In genomic region chr1:200380589-200381021, GRCh38 we compare ENCODE assay signal across 3 cellular contexts.
A peak's percentile ranks its signal among the peaks of the same experiment; 100 is the strongest.
TF ChIP-seq lines count a peak whose summit lies in the region.

No MANE protein-coding gene starts in this region.

TF ChIP-seq in SK-N-SH, 30 proteins besides CTCF, POLR2A, EP300 and RAD21 (continued from another document and continues in another):
- no peak for TF ChIP-seq REST (IDR thresholded peaks at IDR 0.05; ENCODE audit: low read depth, low read length)
- no peak for TF ChIP-seq USF1 (IDR thresholded peaks at IDR 0.05; ENCODE audit: borderline replicate concordance, low read depth)
- TF ChIP-seq FOXJ3 (CRISPR knock-in tag; IDR thresholded peaks at IDR 0.05) = no peak
- TF ChIP-seq RCOR1 (IDR thresholded peaks at IDR 0.05; ENCODE audit: low read length) = no peak
- no peak for TF ChIP-seq GATA2 (CRISPR knock-in tag; IDR thresholded peaks at IDR 0.05)
- TF ChIP-seq MEF2A (IDR thresholded peaks at IDR 0.05; ENCODE audit: borderline replicate concordance, low read depth) = no peak
- TF ChIP-seq MAX (IDR thresholded peaks at IDR 0.05; ENCODE audit: low read depth) = no peak
- TF ChIP-seq MXI1 (IDR thresholded peaks at IDR 0.05; ENCODE audit: low read depth, low read length) = no peak
- TF ChIP-seq TAF1 (IDR thresholded peaks at IDR 0.05; ENCODE audit: borderline replicate concordance, low read depth, low read length) = no peak
- no peak for TF ChIP-seq NRF1 (IDR thresholded peaks at IDR 0.05; ENCODE audit: low read depth, low read length)
- TF ChIP-seq FOXM1 (IDR thresholded peaks at IDR 0.05; ENCODE audit: low read depth) = no peak
- no peak for TF ChIP-seq SMC3 (IDR thresholded peaks at IDR 0.05; ENCODE audit: low read depth, low read length)
- TF ChIP-seq ELF1 (IDR thresholded peaks at IDR 0.05) = no peak
- no peak for TF ChIP-seq TCF12 (IDR thresholded peaks at IDR 0.05)
- TF ChIP-seq EZH2phosphoT487 (IDR thresholded peaks at IDR 0.05; ENCODE audit: borderline replicate concordance, low read depth) = no peak
- TF ChIP-seq GABPA (IDR thresholded peaks at IDR 0.05; ENCODE audit: low read depth) = no peak

TF ChIP-seq in SK-N-SH treated with all-trans-retinoic acid at 6 μM for 48 hours, 23 proteins besides CTCF, POLR2A, EP300 and RAD21 (continued from another document):
- TF ChIP-seq RARB (CRISPR knock-in tag; IDR thresholded peaks at IDR 0.05) (no peak), ISL1 (CRISPR knock-in tag; IDR thresholded peaks at IDR 0.05) (no peak), TSHZ2 (CRISPR knock-in tag; IDR thresholded peaks at IDR 0.05) (no peak), ZNF70 (CRISPR knock-in tag; IDR thresholded peaks at IDR 0.05) (no peak)

TF ChIP-seq in HepG2, 621 proteins besides CTCF, POLR2A, EP300 and RAD21 (continued from another document and continues in another):
- TF ChIP-seq PBX3 (CRISPR knock-in tag; IDR thresholded peaks at IDR 0.05; ENCODE audit: borderline replicate concordance) (0 out of 2 replicates have a peak, but pooled peaks have one; percentile 42), ZNF431 (CRISPR knock-in tag; IDR thresholded peaks at IDR 0.05; ENCODE audit: borderline replicate concordance, low read depth) (no peak; the same call in 1 of the 2 replicates), IRF9 (CRISPR knock-in tag; IDR thresholded peaks at IDR 0.05; ENCODE audit: borderline replicate concordance) (no peak), ZNF292 (CRISPR knock-in tag; IDR thresholded peaks at IDR 0.05; ENCODE audit: borderline replicate concordance, low read depth) (no peak), PITX1 (CRISPR knock-in tag; IDR thresholded peaks at IDR 0.05) (no peak), FOXP4 (CRISPR knock-in tag; IDR thresholded peaks at IDR 0.05) (peak; percentile 79), ZNF17 (CRISPR knock-in tag; IDR thresholded peaks at IDR 0.05) (no peak), ZMYM4 (CRISPR knock-in tag; IDR thresholded peaks at IDR 0.05) (peak; percentile 17; the same call in 1 of the 2 replicates), TAF1 (CRISPR knock-in tag; IDR thresholded peaks at IDR 0.05) (no peak), NBN (conservative IDR thresholded peaks at IDR 0.05) (no peak), CEBPB (IDR thresholded peaks at IDR 0.05; ENCODE audit: borderline replicate concordance, low read depth, low read length) (no peak), ZSCAN21 (CRISPR knock-in tag; IDR thresholded peaks at IDR 0.05; ENCODE audit: borderline replicate concordance) (no peak), ZNF564 (CRISPR knock-in tag; IDR thresholded peaks at IDR 0.05) (no peak), HINFP (CRISPR knock-in tag; IDR thresholded peaks at IDR 0.05; ENCODE audit: low read depth) (no peak), ZNF761 (CRISPR knock-in tag; conservative IDR thresholded peaks at IDR 0.05) (no peak), CENPT (CRISPR knock-in tag; IDR thresholded peaks at IDR 0.05; ENCODE audit: low read depth) (no peak), ZFY (CRISPR knock-in tag; IDR thresholded peaks at IDR 0.05) (no peak), MAX (IDR thresholded peaks at IDR 0.05) (peak; percentile 49; the same call in 1 of the 2 replicates), ZNF7 (CRISPR knock-in tag; IDR thresholded peaks at IDR 0.05) (no peak), ZNF780A (CRISPR knock-in tag; IDR thresholded peaks at IDR 0.05) (no peak), SOX13 (IDR thresholded peaks at IDR 0.05) (no peak), SOX13 (CRISPR knock-in tag; conservative IDR thresholded peaks at IDR 0.05 in 1 of 2, IDR thresholded peaks at IDR 0.05 in 1 of 2) (peak in 1 of 2 experiments; percentile 37; a peak in 2 of 4 replicates), NFKBIZ (CRISPR knock-in tag; IDR thresholded peaks at IDR 0.05) (no peak), GATAD2A (CRISPR knock-in tag; IDR thresholded peaks at IDR 0.05) (peak; percentile 62), POGK (CRISPR knock-in tag; conservative IDR thresholded peaks at IDR 0.05) (no peak), ISX (CRISPR knock-in tag; conservative IDR thresholded peaks at IDR 0.05) (no peak), KDM1A (CRISPR knock-in tag; IDR thresholded peaks at IDR 0.05) (no peak), GABPA (IDR thresholded peaks at IDR 0.05; ENCODE audit: low read depth, low read length) (no peak), GABPA (CRISPR knock-in tag; IDR thresholded peaks at IDR 0.05; ENCODE audit: low read depth) (no peak), ZNF562 (CRISPR knock-in tag; IDR thresholded peaks at IDR 0.05; ENCODE audit: borderline replicate concordance) (no peak), ZNF639 (CRISPR knock-in tag; conservative IDR thresholded peaks at IDR 0.05) (no peak), SMARCE1 (IDR thresholded peaks at IDR 0.05; ENCODE audit: borderline replicate concordance) (no peak), ZFP1 (CRISPR knock-in tag; IDR thresholded peaks at IDR 0.05) (no peak), ZNF230 (CRISPR knock-in tag; IDR thresholded peaks at IDR 0.05) (no peak), ZNF552 (CRISPR knock-in tag; IDR thresholded peaks at IDR 0.05; ENCODE audit: borderline replicate concordance) (no peak), SUZ12 (IDR thresholded peaks at IDR 0.05; ENCODE audit: low read depth, low read length) (no peak), TCF12 (IDR thresholded peaks at IDR 0.05) (no peak), TCF12 (CRISPR knock-in tag; IDR thresholded peaks at IDR 0.05) (no peak), CC2D1A (CRISPR knock-in tag; IDR thresholded peaks at IDR 0.05) (no peak), BCLAF1 (IDR thresholded peaks at IDR 0.05) (no peak), ZNF547 (CRISPR knock-in tag; IDR thresholded peaks at IDR 0.05) (no peak), ZNF788 (CRISPR knock-in tag; IDR thresholded peaks at IDR 0.05; ENCODE audit: borderline replicate concordance) (no peak), ELF1 (CRISPR knock-in tag; IDR thresholded peaks at IDR 0.05) (no peak), BRD4 (CRISPR knock-in tag; IDR thresholded peaks at IDR 0.05) (no peak), ZFP36L1 (CRISPR knock-in tag; IDR thresholded peaks at IDR 0.05) (no peak), ZFYVE20 (CRISPR knock-in tag; IDR thresholded peaks at IDR 0.05; ENCODE audit: borderline replicate concordance, low read depth) (no peak), MYNN (CRISPR knock-in tag; IDR thresholded peaks at IDR 0.05; ENCODE audit: low read depth) (no peak), RARA (CRISPR knock-in tag; IDR thresholded peaks at IDR 0.05) (0 out of 2 replicates have a peak, but pooled peaks have one; percentile 37), ZFP36 (IDR thresholded peaks at IDR 0.05; ENCODE audit: borderline replicate concordance, low read depth, low read length, partially characterized antibody) (no peak), THAP11 (CRISPR knock-in tag; IDR thresholded peaks at IDR 0.05) (no peak), HIVEP1 (CRISPR knock-in tag; IDR thresholded peaks at IDR 0.05) (no peak), ZNF678 (CRISPR knock-in tag; IDR thresholded peaks at IDR 0.05) (no peak), IKZF5 (CRISPR knock-in tag; IDR thresholded peaks at IDR 0.05) (no peak), FIP1L1 (IDR thresholded peaks at IDR 0.05; ENCODE audit: borderline replicate concordance, insufficient read depth, low read depth, low read length) (no peak)
